ENCODE assay signal across 8 cellular contexts in the genomic region with DNA sequence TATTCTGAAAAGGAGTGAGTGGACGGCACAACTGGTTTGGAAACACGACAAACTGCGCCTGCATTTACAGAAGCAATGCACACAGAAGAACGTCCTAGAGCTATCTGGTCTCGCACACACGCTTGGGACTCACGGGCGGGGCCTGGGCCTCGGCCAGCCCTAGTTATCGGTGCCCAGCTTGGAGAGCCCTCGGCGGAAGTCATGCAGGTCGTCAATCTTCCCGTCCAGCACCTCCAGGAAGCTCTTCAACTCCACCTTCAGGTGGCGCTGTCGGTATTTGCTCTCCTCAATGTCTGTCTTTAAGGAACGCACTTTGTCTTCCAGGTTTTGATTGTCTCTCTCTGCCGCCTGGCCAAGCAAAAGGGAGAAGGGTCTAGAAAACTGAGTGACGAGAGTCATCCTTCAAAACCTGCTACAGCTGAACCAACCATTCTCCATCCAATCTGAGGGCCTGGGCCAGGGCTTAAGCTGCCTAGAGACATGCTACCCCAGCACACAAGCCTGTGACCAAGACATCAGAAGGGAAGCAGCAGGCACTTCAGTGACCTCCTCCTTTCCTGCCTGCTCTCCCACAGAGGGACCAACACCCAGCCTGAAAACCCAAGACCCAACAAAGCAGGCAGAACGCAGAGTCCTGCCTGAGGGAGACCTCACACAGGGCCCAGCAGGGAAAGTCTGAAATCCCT. TPM values are rescaled to one million over a fixed set of nuclear protein-coding genes. Genes with fewer than 3 reads are reported as not detected.
A peak's percentile ranks its signal among the peaks of the same experiment; 100 is the strongest.
DNase-seq lines count a peak whose midpoint lies in the region; ATAC-seq and TF ChIP-seq lines count a peak whose summit lies in the region.

No MANE protein-coding gene starts in this region.

- H3K27me3 ChIP-seq in HUES48 (ENCODE audit: control insufficient read depth, insufficient read depth, low read length) (no peaks in the 10 kb centered on the region), PC-9 (ENCODE audit: insufficient read depth, low read depth) (no peaks in the 10 kb centered on the region), adrenal gland (no peaks in the 10 kb centered on the region), right atrium auricular region (no peaks in the 10 kb centered on the region), psoas muscle (ENCODE audit: insufficient read depth in 3 of 3, low read length in 2 of 3) (no peaks in the 10 kb centered on the region)

- H3F3A ChIP-seq in PC-9 (ENCODE audit: insufficient read depth, low read depth) = no peaks in the 10 kb centered on the region

- TF ChIP-seq POLR2A in adrenal gland (IDR thresholded peaks at IDR 0.05) = peak in 1 of 2 donors; percentile 21

- H3K36me3 ChIP-seq in HUES48 (ENCODE audit: control insufficient read depth, insufficient read depth, low read length) (0 out of 2 replicates have a peak, but pooled peaks cover 3% of the 10 kb centered on the region), PC-9 (ENCODE audit: low read depth) (no peaks in the 10 kb centered on the region), adrenal gland (replicated peaks in 1 of 2) (no peaks in the 10 kb centered on the region), right atrium auricular region (no peaks in the 10 kb centered on the region), psoas muscle (ENCODE audit: insufficient read depth in 1 of 2, low read depth in 1 of 2) (peaks cover 0 to 57% of the 10 kb centered on the region in 2 donors)

- H3K4me3 ChIP-seq in GM12864 (ENCODE audit: low read depth, low read length) (no peak overlapping the region), HUES48 (ENCODE audit: low read depth, low read length) (no peak overlapping the region), PC-9 (no peak overlapping the region), adrenal gland (no peak overlapping the region), right atrium auricular region (peak overlapping the region in 1 of 2 donors; percentile 22), psoas muscle (peak overlapping the region; percentile 12)

- peak; percentile 88 to 96 (median 93) for ATAC-seq in psoas muscle
- ATAC-seq in HG02870 (IDR thresholded peaks at IDR 0.05; ENCODE audit: unreplicated experiment) = no peak
- no peak for ATAC-seq in HG03039 (IDR thresholded peaks at IDR 0.05; ENCODE audit: unreplicated experiment)

- H4K20me1 ChIP-seq in PC-9 (ENCODE audit: insufficient read depth) = no peaks in the 10 kb centered on the region

- BruUV-seq in PC-9 (replicated peaks; lab: Mats Ljungman, UMichigan) = no TSS peak

- peaks cover 9% of the 10 kb centered on the region for H3K4me1 ChIP-seq in HUES48 (ENCODE audit: control insufficient read depth, insufficient read depth, low read length)
- no peaks in the 10 kb centered on the region for H3K4me1 ChIP-seq in PC-9 (replicated peaks; ENCODE audit: insufficient read depth)
- H3K4me1 ChIP-seq in adrenal gland (replicated peaks in 1 of 2) = peaks cover 2 to 20% of the 10 kb centered on the region in 2 donors
- H3K4me1 ChIP-seq in right atrium auricular region = peaks cover 0 to 13% of the 10 kb centered on the region in 2 donors
- peaks cover 6% of the 10 kb centered on the region for H3K4me1 ChIP-seq in psoas muscle

- WGBS in adrenal gland, 4 donors = 6 to 10% (median 7%) methylated on average over 15 to 20 of the region's 20 CpGs
- 9 to 12% (median 11%) methylated on average over 20 of the region's 20 CpGs for WGBS in psoas muscle, 3 donors

- DNase-seq in GM12864 (ENCODE audit: low read depth) = peak; percentile 49
- DNase-seq in PC-9 = peak; percentile 44 to 46
- peak; percentile 87 to 95 (median 93) for DNase-seq in adrenal gland
- peak; percentile 73 for DNase-seq in right atrium auricular region (ENCODE audit: low spot score)
- DNase-seq in psoas muscle = peak; percentile 81 to 93

- 0 out of 2 replicates have a peak overlapping the region, but pooled peaks have one; percentile 8 for H3K9ac ChIP-seq in HUES48 (ENCODE audit: low read depth, low read length)

- H3K79me2 ChIP-seq in PC-9 (ENCODE audit: low read depth) = no peaks in the 10 kb centered on the region

- no peak overlapping the region for H3K4me2 ChIP-seq in PC-9

- no peaks in the 10 kb centered on the region for H3K9me2 ChIP-seq in PC-9 (ENCODE audit: insufficient read depth)

- CTCF ChIA-PET in PC-9 (lab: Charles Lee) = no interaction called here

- H3K9me3 ChIP-seq in HUES48 (ENCODE audit: control insufficient read depth, insufficient read depth, low read length) (no peaks in the 10 kb centered on the region), PC-9 (ENCODE audit: insufficient read depth, low read depth) (no peaks in the 10 kb centered on the region), adrenal gland (replicated peaks in 1 of 3) (no peaks in the 10 kb centered on the region), right atrium auricular region (no peaks in the 10 kb centered on the region), psoas muscle (no peaks in the 10 kb centered on the region)

- POLR2A ChIA-PET in PC-9 (lab: Charles Lee; ENCODE audit: unreplicated experiment) = interaction anchor here (0.6 kb wide), 1 partner anchor 590 kb away, joined by 26 read pairs; no protein-coding TSS in a partner anchor

- intact Hi-C loops in PC-9 (cut with micrococcal nuclease; ENCODE audit: unreplicated experiment) = loop anchor here (2.0 to 5.0 kb wide), 2 partner anchors 138 to 151 kb away; partner anchors contain the start of gene RAMAC
- intact Hi-C loops in adrenal gland (cut with DNase I) = loop anchor here in 1 of 2 donors (5.0 kb wide), 2 partner anchors 133 to 153 kb away; no protein-coding TSS in a partner anchor
- intact Hi-C loops in psoas muscle (cut with DNase I) = loop anchor here (1.0 to 5.0 kb wide), 3 partner anchors 138 to 153 kb away; partner anchors contain the start of gene RAMAC (in 1 of the 2)

- H3K27ac ChIP-seq in HUES48 (ENCODE audit: low read depth, low read length) (peak overlapping the region; percentile 31), PC-9 (no peak overlapping the region), adrenal gland (peak overlapping the region; percentile 22 to 87 (median 65)), right atrium auricular region (no peak overlapping the region), psoas muscle (peak overlapping the region; percentile 68)

- TF ChIP-seq CTCF in GM12864 (IDR thresholded peaks at IDR 0.05; ENCODE audit: low read depth, low read length, missing control alignments) (peak; percentile 77), PC-9 (conservative IDR thresholded peaks at IDR 0.05) (peak; percentile 65), adrenal gland (IDR thresholded peaks at IDR 0.05) (peak; percentile 68 to 91 (median 86)), right atrium auricular region (IDR thresholded peaks at IDR 0.05) (peak; percentile 52 to 82), psoas muscle (IDR thresholded peaks at IDR 0.05) (peak; percentile 77)

- no peak overlapping the region for H2AFZ ChIP-seq in PC-9

RNA-seq across cellular contexts. Expression of gene WHAMM, which starts 40.3 kb away (rescaled TPM):
- total RNA-seq in PC-9 (2021) = 6.4 and 6.9 TPM in 2 replicates
- total RNA-seq in adrenal gland = 1 to 10 TPM; 5.6 to 10.0 (median 8.8) TPM
- polyA plus RNA-seq in adrenal gland = 1 to 10 TPM; 4.5 to 6.8 (median 5.0) TPM
- total RNA-seq in right atrium auricular region = 1 to 10 TPM; 5.2 to 6.7 TPM
- total RNA-seq in psoas muscle = 10 to 100 TPM; 14.7 to 30.8 (median 24.1) TPM
- 10 to 100 TPM in 2 of 3 donors, 1 to 10 TPM in 1; 9.9 to 25.8 (median 12.0) TPM for polyA plus RNA-seq in psoas muscle

RNA-seq across cellular contexts. Expression of gene FSD2, which starts 43.8 kb away (rescaled TPM):
- total RNA-seq in PC-9 (2021) = not detected in 2 replicates
- not detected for total RNA-seq in adrenal gland
- under 1 TPM in 1 of 3 donors, not detected in 2; 0.03 TPM for polyA plus RNA-seq in adrenal gland
- total RNA-seq in right atrium auricular region = 10 to 100 TPM in 1 of 2 donors, 1 to 10 TPM in 1; 9.0 to 58.8 TPM
- 10 to 100 TPM; 10.3 to 65.3 (median 28.2) TPM for total RNA-seq in psoas muscle
- 10 to 100 TPM in 1 of 3 donors, 1 to 10 TPM in 1, under 1 TPM in 1; 0.51 to 32.2 (median 5.9) TPM for polyA plus RNA-seq in psoas muscle

Comparison
In these comparisons a context has a peak if more than half of its experiments do, and no peak if none do; other contexts are left out.
1. H3K27ac ChIP-seq: peak in HUES48 (single experiment), adrenal gland (5 of 5) and psoas muscle (single experiment); none in PC-9 (single experiment) and right atrium auricular region (0 of 2).
2. ATAC-seq: peak in psoas muscle (4 of 4); none in HG02870 (single experiment) and HG03039 (single experiment).
3. RNA of gene FSD2, which starts 43.8 kb away (total RNA-seq): 9.0 to 58.8 TPM in right atrium auricular region and 10.3 to 65.3 TPM in psoas muscle; not detected in PC-9 and not detected in adrenal gland; every median in the first group is over 4 times any median in the second.
4. Peak in every context shown above with its lines, with median percentiles within 50 percentile points of each other: DNase-seq and CTCF ChIP-seq.